2 cellular contexts compared by ENCODE assay signal in the genomic region with DNA sequence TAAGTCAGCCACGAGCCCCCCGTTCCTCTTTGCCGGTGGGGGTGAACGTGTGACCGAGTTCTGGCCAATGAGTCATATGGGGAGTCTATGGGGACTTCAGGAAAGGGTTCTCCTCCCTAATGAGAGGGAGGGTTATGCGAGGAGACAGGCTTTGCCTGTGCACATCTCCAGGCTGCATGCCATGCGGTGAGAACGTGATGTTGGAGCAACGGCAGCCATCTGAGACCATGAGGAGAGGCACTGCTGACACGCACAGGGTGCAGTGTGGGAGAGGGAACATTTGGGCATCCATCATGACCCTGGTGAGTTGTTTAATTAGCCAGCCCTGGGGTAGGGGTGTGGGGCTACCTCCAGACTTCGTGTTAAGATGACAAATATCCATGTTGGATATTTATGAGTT.
TF ChIP-seq lines count a peak whose summit lies in the region.

No MANE protein-coding gene starts in this region.

TF ChIP-seq in WTC11, 78 proteins besides CTCF, POLR2A, EP300 and RAD21:
- TF ChIP-seq ATF1 (CRISPR knock-in tag; IDR thresholded peaks at IDR 0.05) (no peak), OVOL2 (CRISPR knock-in tag; IDR thresholded peaks at IDR 0.05; ENCODE audit: borderline replicate concordance) (no peak), ZNF232 (CRISPR knock-in tag; IDR thresholded peaks at IDR 0.05) (no peak), EMX1 (CRISPR knock-in tag; IDR thresholded peaks at IDR 0.05) (no peak), ZNF317 (CRISPR knock-in tag; IDR thresholded peaks at IDR 0.05; ENCODE audit: borderline replicate concordance, low read depth) (0 out of 2 replicates have a peak, but pooled peaks have one; percentile 55), PRDM15 (CRISPR knock-in tag; IDR thresholded peaks at IDR 0.05) (no peak), GTF2I (CRISPR knock-in tag; conservative IDR thresholded peaks at IDR 0.05) (peak; percentile 74; the same call in 1 of the 2 replicates)

TF ChIP-seq in H1, 55 proteins besides CTCF, POLR2A, EP300 and RAD21:
- TF ChIP-seq TAF1 (IDR thresholded peaks at IDR 0.05; ENCODE audit: low read depth, low read length) (no peak), KDM1A (IDR thresholded peaks at IDR 0.05; ENCODE audit: borderline replicate concordance, low read length) (peak; percentile 43; the same call in 1 of the 2 replicates)
TF ChIP-seq in H1: peak in this region for 1.
